Comparison of ENCODE assay signal across 17 cellular contexts in genomic region chr15:25238716-25239470, GRCh38.
"Had no signal": no experiment of that assay in that cellular context is flagged by ENCODE, and none has a peak within 500 bp of the region (broad histone marks: within the 10 kb centered on the region; RNA-seq: fewer than 3 reads in every experiment).

No MANE protein-coding gene starts in this region.

- H3K36me3 ChIP-seq: pancreas, WERI-Rb-1 had no signal

- H3K4me2 ChIP-seq: hepatocyte had no signal

- ATAC-seq: pancreas, SK-N-SH treated with all-trans-retinoic acid at 6 μM for 48 hours had no signal

- H3K9me3 ChIP-seq: pancreas had no signal

- H2AFZ ChIP-seq: hepatocyte had no signal

- DNase-seq: activated CD4-positive, alpha-beta T cell treated with anti-CD3 and anti-CD28 coated beads, Interleukin-2, amount 50 U/mL, for 48 hours; activated naive CD4-positive, alpha-beta T cell treated with anti-CD3 and anti-CD28 coated beads for 36 hours; endodermal cell; islet precursor cell; retina; small intestine; stimulated activated CD4-positive, alpha-beta T cell treated with anti-CD3 and anti-CD28 coated beads, Interleukin-4, amount 100 ng/mL, for 4 hours; stimulated activated CD8-positive, alpha-beta memory T cell treated with anti-CD3 and anti-CD28 coated beads, Interleukin-4, amount 100 ng/mL, for 48 hours; stimulated activated naive CD4-positive, alpha-beta T cell treated with Interleukin-2 at 50 U/mL for 16 hours; substantia nigra; trophoblast cell; WERI-Rb-1 had no signal

- H3K4me1 ChIP-seq: pancreas had no signal

- H3K4me3 Mint-ChIP-seq: activated naive CD4-positive, alpha-beta T cell treated with anti-CD3 and anti-CD28 coated beads for 36 hours; endodermal cell; mesothelial cell of epicardium had no signal

- H3K4me3 ChIP-seq: dorsolateral prefrontal cortex, hepatocyte, pancreas had no signal

- H3K4me1 Mint-ChIP-seq: endodermal cell, mesothelial cell of epicardium had no signal

- H3K27me3 ChIP-seq: dorsolateral prefrontal cortex, hepatocyte, pancreas had no signal

- H3K27ac Mint-ChIP-seq: activated naive CD4-positive, alpha-beta T cell treated with anti-CD3 and anti-CD28 coated beads for 36 hours; endodermal cell; mesothelial cell of epicardium had no signal

- H3K27ac ChIP-seq: dorsolateral prefrontal cortex, hepatocyte, pancreas, WERI-Rb-1 had no signal
